Comparison of ENCODE assay signal across 9 cellular contexts in genomic region chr9:124264812-124265211, GRCh38. TPM values are rescaled to one million over a fixed set of nuclear protein-coding genes. Genes with fewer than 3 reads are reported as not detected.
DNase-seq lines count a peak whose midpoint lies in the region; ATAC-seq and TF ChIP-seq lines count a peak whose summit lies in the region.
"Had no signal": no experiment of that assay in that cellular context is flagged by ENCODE, and none has a peak within 500 bp of the region (broad histone marks: within the 10 kb centered on the region; RNA-seq: fewer than 3 reads in every experiment).

No MANE protein-coding gene starts in this region.

- peak; percentile 45 for ATAC-seq in GM19467 (IDR thresholded peaks at IDR 0.05; ENCODE audit: unreplicated experiment)
- ATAC-seq in HG03439 (IDR thresholded peaks at IDR 0.05; ENCODE audit: unreplicated experiment) = peak; percentile 54

- no peak overlapping the region for H3K9ac ChIP-seq in fibroblast of lung (ENCODE audit: insufficient read depth, low read length)

- no peaks in the 10 kb centered on the region for H3K27me3 ChIP-seq in fibroblast of lung (ENCODE audit: control insufficient read depth, insufficient read depth, low read length)

- H3K4me2 ChIP-seq in fibroblast of lung (ENCODE audit: extremely low read depth, insufficient read depth, low read length) = no peak overlapping the region

- TF ChIP-seq CTCF in fibroblast of lung (conservative IDR thresholded peaks at IDR 0.05 in 1 of 2, IDR thresholded peaks at IDR 0.05 in 1 of 2; ENCODE audit: low read depth in 1 of 2, low read length in 2 of 2) = no peak

- H3K4me1 ChIP-seq in fibroblast of lung (ENCODE audit: control insufficient read depth, extremely low read depth, insufficient read depth, low read length) = peaks cover 29% of the 10 kb centered on the region

- DNase-seq in EH (ENCODE audit: low read depth) = peak; percentile 77
- peak; percentile 59 to 71 for DNase-seq in fibroblast of lung (ENCODE audit: low read depth in 2 of 2)
- DNase-seq in activated effector memory CD4-positive, alpha-beta T cell treated with anti-CD3 and anti-CD28 coated beads, Interleukin-2, amount 50 U/mL, for 16 hours = no peak
- no peak for DNase-seq in DMS53 (lab: John Stamatoyannopoulos, UW)
- no peak for DNase-seq in foreskin melanocyte
- DNase-seq in middle frontal gyrus (ENCODE audit: extremely low spot score, low spot score) = no peak
- DNase-seq: NCI-H1930 had no signal

- no peaks in the 10 kb centered on the region for H3K9me3 ChIP-seq in fibroblast of lung (ENCODE audit: control insufficient read depth, insufficient read depth, low read depth, low read length)

- no peak overlapping the region for H2AFZ ChIP-seq in fibroblast of lung (ENCODE audit: low read length)

- H3K4me3 ChIP-seq in fibroblast of lung (replicated peaks in 1 of 4; ENCODE audit: control extremely low read depth in 1 of 4, insufficient read depth in 1 of 4, low read depth in 3 of 4, low read length in 4 of 4) = no peak overlapping the region

- peaks cover 97% of the 10 kb centered on the region for H3K79me2 ChIP-seq in fibroblast of lung (ENCODE audit: control insufficient read depth, insufficient read depth, low read length)

- H3K27ac ChIP-seq in fibroblast of lung (ENCODE audit: insufficient read depth, low read length) = no peak overlapping the region

- H4K20me1 ChIP-seq in fibroblast of lung (ENCODE audit: control insufficient read depth, extremely low read depth, insufficient read depth, low read length) = no peaks in the 10 kb centered on the region

- peaks cover 11% of the 10 kb centered on the region for H3K36me3 ChIP-seq in fibroblast of lung (ENCODE audit: control insufficient read depth, insufficient read depth, low read length)

RNA-seq across cellular contexts. Expression of gene NEK6, which starts 7.1 kb away (rescaled TPM):
- 64.5 and 71.2 TPM in 2 replicates for total RNA-seq in fibroblast of lung
- 71.4 and 102 TPM in 2 replicates for polyA plus RNA-seq in fibroblast of lung
- 55.8 and 75.3 TPM in 2 replicates for polyA plus RNA-seq in fibroblast of lung (2012)
- 119 and 153 TPM in 2 replicates for polyA minus RNA-seq in fibroblast of lung (ENCODE audit: low replicate concordance)

Comparison
In these comparisons a context has a peak if more than half of its experiments do, and no peak if none do; other contexts are left out.
1. DNase-seq: peak in EH (single experiment) and fibroblast of lung (2 of 2); none in activated effector memory CD4-positive, alpha-beta T cell treated with anti-CD3 and anti-CD28 coated beads, Interleukin-2, amount 50 U/mL, for 16 hours (single experiment), DMS53 (single experiment), foreskin melanocyte (single experiment) and middle frontal gyrus (single experiment).